15 cellular contexts compared by ENCODE assay signal in genomic region chr4:77844363-77844762, GRCh38. TPM values are rescaled to one million over a fixed set of nuclear protein-coding genes. Genes with fewer than 3 reads are reported as not detected.
DNase-seq lines count a peak whose midpoint lies in the region; ATAC-seq lines count a peak whose summit lies in the region.
"Had no signal": no experiment of that assay in that cellular context is flagged by ENCODE, and none has a peak within 500 bp of the region (broad histone marks: within the 10 kb centered on the region; RNA-seq: fewer than 3 reads in every experiment).

No MANE protein-coding gene starts in this region.

- no peak for DNase-seq in activated CD4-positive, alpha-beta memory T cell treated with anti-CD3 and anti-CD28 coated beads for 36 hours
- no peak for DNase-seq in activated CD4-positive, alpha-beta memory T cell treated with anti-CD3 and anti-CD28 coated beads, Interleukin-2, amount 10 ng/mL, durations not matched to agents 7 days and 5 days
- DNase-seq in activated naive CD8-positive, alpha-beta T cell treated with anti-CD3 and anti-CD28 coated beads for 36 hours, result no peak
- no peak for DNase-seq in activated T-helper 2 cell treated with anti-CD3 and anti-CD28 coated beads, Interferon-gamma antibody, Interleukin-2, Interleukin-4, amounts not matched to agents 10 μg/mL and 5 μg/mL and 100 μg/mL, durations not matched to agents 14 hours and 24 hours and 36 hours (ENCODE audit: low spot score)
- no peak for DNase-seq in stimulated activated naive CD8-positive, alpha-beta T cell treated with anti-CD3 and anti-CD28 coated beads, Interleukin-15, amount 100 ng/mL, for 72 hours
- DNase-seq in activated gamma-delta T cell (lab: John Stamatoyannopoulos, UW) (no peak), DMS114 treated with DMSO at 0.1 percent for 48 hours (lab: John Stamatoyannopoulos, UW; ENCODE audit: unreplicated experiment) (no peak)
- DNase-seq: CD8-positive, alpha-beta T cell; COR-L47; DND-41; GDM1; H7 had no signal

- peaks cover 3% of the 10 kb centered on the region for H3K36me3 Mint-ChIP-seq in activated CD4-positive, alpha-beta memory T cell treated with anti-CD3 and anti-CD28 coated beads for 36 hours
- no peaks in the 10 kb centered on the region for H3K36me3 Mint-ChIP-seq in activated CD4-positive, alpha-beta memory T cell treated with anti-CD3 and anti-CD28 coated beads, Interleukin-2, amount 10 ng/mL, durations not matched to agents 7 days and 5 days (ENCODE audit: low read depth)
- H3K36me3 Mint-ChIP-seq in activated naive CD8-positive, alpha-beta T cell, result no peaks in the 10 kb centered on the region
- no peaks in the 10 kb centered on the region for H3K36me3 Mint-ChIP-seq in activated naive CD8-positive, alpha-beta T cell treated with anti-CD3 and anti-CD28 coated beads for 36 hours
- H3K36me3 Mint-ChIP-seq in activated T-helper 2 cell treated with anti-CD3 and anti-CD28 coated beads, Interferon-gamma antibody, Interleukin-2, Interleukin-4, amounts not matched to agents 10 μg/mL and 5 μg/mL and 100 μg/mL, durations not matched to agents 14 hours and 24 hours and 36 hours (ENCODE audit: low read depth), result no peaks in the 10 kb centered on the region
- H3K36me3 Mint-ChIP-seq: CD14-positive monocyte; CD8-positive, alpha-beta T cell had no signal

- POLR2A ChIA-PET in activated CD4-positive, alpha-beta memory T cell treated with anti-CD3 and anti-CD28 coated beads for 36 hours (lab: Charles Lee), result interaction anchor here (1.0 to 3.1 kb wide), 4 partner anchors 9 to 24 kb away, joined by 5 to 14 read pairs (median 6); partner anchors contain the start of gene MRPL1
- POLR2A ChIA-PET in activated CD4-positive, alpha-beta memory T cell treated with anti-CD3 and anti-CD28 coated beads, Interleukin-2, amount 10 ng/mL, durations not matched to agents 7 days and 5 days (lab: Charles Lee), result interaction anchor here (0.8 to 2.7 kb wide), 4 partner anchors 9 to 121 kb away, joined by 3 to 17 read pairs (median 6); partner anchors contain the start of gene MRPL1

- H3K9me3 Mint-ChIP-seq in activated CD4-positive, alpha-beta memory T cell treated with anti-CD3 and anti-CD28 coated beads for 36 hours, result no peaks in the 10 kb centered on the region
- H3K9me3 Mint-ChIP-seq in activated CD4-positive, alpha-beta memory T cell treated with anti-CD3 and anti-CD28 coated beads, Interleukin-2, amount 10 ng/mL, durations not matched to agents 7 days and 5 days, result no peaks in the 10 kb centered on the region
- no peaks in the 10 kb centered on the region for H3K9me3 Mint-ChIP-seq in activated naive CD8-positive, alpha-beta T cell (ENCODE audit: low read depth)
- H3K9me3 Mint-ChIP-seq in activated naive CD8-positive, alpha-beta T cell treated with anti-CD3 and anti-CD28 coated beads for 36 hours, result no peaks in the 10 kb centered on the region
- no peaks in the 10 kb centered on the region for H3K9me3 Mint-ChIP-seq in activated T-helper 2 cell treated with anti-CD3 and anti-CD28 coated beads, Interferon-gamma antibody, Interleukin-2, Interleukin-4, amounts not matched to agents 10 μg/mL and 5 μg/mL and 100 μg/mL, durations not matched to agents 14 hours and 24 hours and 36 hours
- H3K9me3 Mint-ChIP-seq in stimulated activated naive CD8-positive, alpha-beta T cell treated with anti-CD3 and anti-CD28 coated beads, Interleukin-15, amount 100 ng/mL, for 72 hours, result no peaks in the 10 kb centered on the region
- H3K9me3 Mint-ChIP-seq: CD8-positive, alpha-beta T cell; GM23338 had no signal

- CTCF ChIA-PET in activated CD4-positive, alpha-beta memory T cell treated with anti-CD3 and anti-CD28 coated beads for 36 hours (lab: Charles Lee), result no interaction called here
- CTCF ChIA-PET in activated CD4-positive, alpha-beta memory T cell treated with anti-CD3 and anti-CD28 coated beads, Interleukin-2, amount 10 ng/mL, durations not matched to agents 7 days and 5 days (lab: Charles Lee), result no interaction called here

- ATAC-seq in stimulated activated naive CD8-positive, alpha-beta T cell treated with anti-CD3 and anti-CD28 coated beads, Interleukin-15, amount 100 ng/mL, for 72 hours, result no peak
- ATAC-seq: CD8-positive, alpha-beta T cell had no signal

- intact Hi-C loops in activated CD4-positive, alpha-beta memory T cell treated with anti-CD3 and anti-CD28 coated beads for 36 hours (cut with micrococcal nuclease), result no loop called here
- intact Hi-C loops in activated T-helper 2 cell treated with anti-CD3 and anti-CD28 coated beads, Interferon-gamma antibody, Interleukin-2, Interleukin-4, amounts not matched to agents 10 μg/mL and 5 μg/mL and 100 μg/mL, durations not matched to agents 14 hours and 24 hours and 36 hours (cut with micrococcal nuclease), result no loop called here

- no peak overlapping the region for H3K4me3 Mint-ChIP-seq in activated CD4-positive, alpha-beta memory T cell treated with anti-CD3 and anti-CD28 coated beads for 36 hours
- H3K4me3 Mint-ChIP-seq in activated CD4-positive, alpha-beta memory T cell treated with anti-CD3 and anti-CD28 coated beads, Interleukin-2, amount 10 ng/mL, durations not matched to agents 7 days and 5 days, result no peak overlapping the region
- H3K4me3 Mint-ChIP-seq in activated naive CD8-positive, alpha-beta T cell, result no peak overlapping the region
- no peak overlapping the region for H3K4me3 Mint-ChIP-seq in activated naive CD8-positive, alpha-beta T cell treated with anti-CD3 and anti-CD28 coated beads for 36 hours
- no peak overlapping the region for H3K4me3 Mint-ChIP-seq in activated T-helper 2 cell treated with anti-CD3 and anti-CD28 coated beads, Interferon-gamma antibody, Interleukin-2, Interleukin-4, amounts not matched to agents 10 μg/mL and 5 μg/mL and 100 μg/mL, durations not matched to agents 14 hours and 24 hours and 36 hours (ENCODE audit: low read depth)
- H3K4me3 Mint-ChIP-seq in stimulated activated naive CD8-positive, alpha-beta T cell treated with anti-CD3 and anti-CD28 coated beads, Interleukin-15, amount 100 ng/mL, for 72 hours, result peak overlapping the region in 1 of 2 donors; percentile 17
- H3K4me3 Mint-ChIP-seq: CD14-positive monocyte; CD8-positive, alpha-beta T cell; GM23338 had no signal

- peaks cover 25% of the 10 kb centered on the region for H3K4me1 Mint-ChIP-seq in activated CD4-positive, alpha-beta memory T cell treated with anti-CD3 and anti-CD28 coated beads for 36 hours (ENCODE audit: low read depth)
- H3K4me1 Mint-ChIP-seq in activated CD4-positive, alpha-beta memory T cell treated with anti-CD3 and anti-CD28 coated beads, Interleukin-2, amount 10 ng/mL, durations not matched to agents 7 days and 5 days, result peaks cover 12% of the 10 kb centered on the region
- peaks cover 23% of the 10 kb centered on the region for H3K4me1 Mint-ChIP-seq in activated naive CD8-positive, alpha-beta T cell (ENCODE audit: low read depth)
- H3K4me1 Mint-ChIP-seq in activated naive CD8-positive, alpha-beta T cell treated with anti-CD3 and anti-CD28 coated beads for 36 hours, result peaks cover 21% of the 10 kb centered on the region
- peaks cover 23% of the 10 kb centered on the region for H3K4me1 Mint-ChIP-seq in activated T-helper 2 cell treated with anti-CD3 and anti-CD28 coated beads, Interferon-gamma antibody, Interleukin-2, Interleukin-4, amounts not matched to agents 10 μg/mL and 5 μg/mL and 100 μg/mL, durations not matched to agents 14 hours and 24 hours and 36 hours (ENCODE audit: low read depth)
- H3K4me1 Mint-ChIP-seq in stimulated activated naive CD8-positive, alpha-beta T cell treated with anti-CD3 and anti-CD28 coated beads, Interleukin-15, amount 100 ng/mL, for 72 hours, result peaks cover 22% of the 10 kb centered on the region
- H3K4me1 Mint-ChIP-seq: CD14-positive monocyte had no signal

- peak overlapping the region; percentile 60 for H3K27ac Mint-ChIP-seq in activated CD4-positive, alpha-beta memory T cell treated with anti-CD3 and anti-CD28 coated beads for 36 hours
- H3K27ac Mint-ChIP-seq in activated CD4-positive, alpha-beta memory T cell treated with anti-CD3 and anti-CD28 coated beads, Interleukin-2, amount 10 ng/mL, durations not matched to agents 7 days and 5 days, result no peak overlapping the region
- H3K27ac Mint-ChIP-seq in activated naive CD8-positive, alpha-beta T cell, result peak overlapping the region; percentile 18
- no peak overlapping the region for H3K27ac Mint-ChIP-seq in activated naive CD8-positive, alpha-beta T cell treated with anti-CD3 and anti-CD28 coated beads for 36 hours
- peak overlapping the region; percentile 81 for H3K27ac Mint-ChIP-seq in activated T-helper 2 cell treated with anti-CD3 and anti-CD28 coated beads, Interferon-gamma antibody, Interleukin-2, Interleukin-4, amounts not matched to agents 10 μg/mL and 5 μg/mL and 100 μg/mL, durations not matched to agents 14 hours and 24 hours and 36 hours
- peak overlapping the region; percentile 3 to 63 for H3K27ac Mint-ChIP-seq in stimulated activated naive CD8-positive, alpha-beta T cell treated with anti-CD3 and anti-CD28 coated beads, Interleukin-15, amount 100 ng/mL, for 72 hours
- H3K27ac Mint-ChIP-seq: CD8-positive, alpha-beta T cell; GM23338 had no signal

- no peaks in the 10 kb centered on the region for H3K27me3 Mint-ChIP-seq in activated CD4-positive, alpha-beta memory T cell treated with anti-CD3 and anti-CD28 coated beads for 36 hours
- H3K27me3 Mint-ChIP-seq in activated CD4-positive, alpha-beta memory T cell treated with anti-CD3 and anti-CD28 coated beads, Interleukin-2, amount 10 ng/mL, durations not matched to agents 7 days and 5 days, result no peaks in the 10 kb centered on the region
- no peaks in the 10 kb centered on the region for H3K27me3 Mint-ChIP-seq in activated naive CD8-positive, alpha-beta T cell
- no peaks in the 10 kb centered on the region for H3K27me3 Mint-ChIP-seq in activated naive CD8-positive, alpha-beta T cell treated with anti-CD3 and anti-CD28 coated beads for 36 hours
- H3K27me3 Mint-ChIP-seq in activated T-helper 2 cell treated with anti-CD3 and anti-CD28 coated beads, Interferon-gamma antibody, Interleukin-2, Interleukin-4, amounts not matched to agents 10 μg/mL and 5 μg/mL and 100 μg/mL, durations not matched to agents 14 hours and 24 hours and 36 hours (ENCODE audit: low read depth), result no peaks in the 10 kb centered on the region
- H3K27me3 Mint-ChIP-seq in stimulated activated naive CD8-positive, alpha-beta T cell treated with anti-CD3 and anti-CD28 coated beads, Interleukin-15, amount 100 ng/mL, for 72 hours, result no peaks in the 10 kb centered on the region

RNA-seq across cellular contexts. Expression of gene MRPL1, which starts 18.3 kb away (rescaled TPM):
- 10 to 100 TPM; 46.2 to 51.1 TPM for total RNA-seq in activated CD4-positive, alpha-beta memory T cell treated with anti-CD3 and anti-CD28 coated beads for 36 hours
- total RNA-seq in activated CD4-positive, alpha-beta memory T cell treated with anti-CD3 and anti-CD28 coated beads, Interleukin-2, amount 10 ng/mL, durations not matched to agents 7 days and 5 days, result 10 to 100 TPM; 19.7 to 25.4 TPM
- total RNA-seq in activated naive CD8-positive, alpha-beta T cell treated with anti-CD3 and anti-CD28 coated beads for 36 hours, result 100 to 1,000 TPM; 103 to 112 TPM
- 50.6 and 60.3 TPM in 2 replicates for total RNA-seq in activated T-helper 2 cell treated with anti-CD3 and anti-CD28 coated beads, Interferon-gamma antibody, Interleukin-2, Interleukin-4, amounts not matched to agents 10 μg/mL and 5 μg/mL and 100 μg/mL, durations not matched to agents 14 hours and 24 hours and 36 hours

RNA-seq across cellular contexts. Expression of gene CNOT6L, which starts 25.2 kb away (rescaled TPM):
- total RNA-seq in activated CD4-positive, alpha-beta memory T cell treated with anti-CD3 and anti-CD28 coated beads for 36 hours, result 100 to 1,000 TPM; 106 to 111 TPM
- total RNA-seq in activated CD4-positive, alpha-beta memory T cell treated with anti-CD3 and anti-CD28 coated beads, Interleukin-2, amount 10 ng/mL, durations not matched to agents 7 days and 5 days, result 100 to 1,000 TPM; 119 to 122 TPM
- total RNA-seq in activated naive CD8-positive, alpha-beta T cell treated with anti-CD3 and anti-CD28 coated beads for 36 hours, result 10 to 100 TPM; 85.1 to 88.8 TPM
- 94.8 and 105 TPM in 2 replicates for total RNA-seq in activated T-helper 2 cell treated with anti-CD3 and anti-CD28 coated beads, Interferon-gamma antibody, Interleukin-2, Interleukin-4, amounts not matched to agents 10 μg/mL and 5 μg/mL and 100 μg/mL, durations not matched to agents 14 hours and 24 hours and 36 hours

Comparison
In these comparisons a context has a peak if more than half of its experiments do, and no peak if none do; other contexts are left out.
1. H3K27ac Mint-ChIP-seq: peak in activated CD4-positive, alpha-beta memory T cell treated with anti-CD3 and anti-CD28 coated beads for 36 hours (single experiment), activated naive CD8-positive, alpha-beta T cell (single experiment), activated T-helper 2 cell treated with anti-CD3 and anti-CD28 coated beads, Interferon-gamma antibody, Interleukin-2, Interleukin-4, amounts not matched to agents 10 μg/mL and 5 μg/mL and 100 μg/mL, durations not matched to agents 14 hours and 24 hours and 36 hours (single experiment) and stimulated activated naive CD8-positive, alpha-beta T cell treated with anti-CD3 and anti-CD28 coated beads, Interleukin-15, amount 100 ng/mL, for 72 hours (2 of 2); none in activated CD4-positive, alpha-beta memory T cell treated with anti-CD3 and anti-CD28 coated beads, Interleukin-2, amount 10 ng/mL, durations not matched to agents 7 days and 5 days (single experiment) and activated naive CD8-positive, alpha-beta T cell treated with anti-CD3 and anti-CD28 coated beads for 36 hours (single experiment).